9 cellular contexts compared by ENCODE assay signal in the genomic region with DNA sequence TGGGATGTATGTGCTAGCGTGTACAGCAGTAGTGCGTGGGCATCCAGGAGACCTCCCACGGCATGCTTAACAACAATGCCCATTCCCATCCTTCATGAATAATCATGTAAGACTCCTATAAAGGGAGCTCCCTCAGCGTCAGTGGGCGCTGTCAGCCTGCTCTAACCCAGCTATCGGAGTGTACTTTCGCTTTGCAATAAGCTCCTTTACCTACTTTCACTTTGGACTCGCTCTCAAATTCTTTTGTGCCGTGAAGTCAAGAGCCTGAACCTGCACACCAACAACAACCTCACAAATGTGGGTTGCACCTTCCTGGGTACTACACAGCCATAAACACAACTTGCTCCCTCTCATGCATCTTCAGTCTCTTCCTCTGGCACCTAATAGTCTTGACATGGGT.
DNase-seq lines count a peak whose midpoint lies in the region; ATAC-seq and TF ChIP-seq lines count a peak whose summit lies in the region.
"Had no signal": no experiment of that assay in that cellular context is flagged by ENCODE, and none has a peak within 500 bp of the region (broad histone marks: within the 10 kb centered on the region; RNA-seq: fewer than 3 reads in every experiment).

No MANE protein-coding gene starts in this region.

- intact Hi-C loops in uterus (cut with DNase I; ENCODE audit: low total_unique reads): no loop called here

- no peak for TF ChIP-seq CTCF in uterus (IDR thresholded peaks at IDR 0.05)

- H3K4me3 ChIP-seq in uterus: no peak overlapping the region

- H3K4me1 Mint-ChIP-seq in immature natural killer cell: peaks cover 14 to 17% of the 10 kb centered on the region in 2 donors

- DNase-seq in COLO829 (ENCODE audit: low spot score) (peak; percentile 19), M059J (ENCODE audit: low read depth) (peak; percentile 38), immature natural killer cell (peak in 2 of 3 donors; percentile 2 to 21), uterus (no peak), NCI-H146 (lab: John Stamatoyannopoulos, UW) (no peak)
- DNase-seq in activated CD4-positive, alpha-beta T cell treated with anti-CD3 and anti-CD28 coated beads, Interleukin-2, amount 50 U/mL, for 1 hour: peak; percentile 17

- H3K36me3 Mint-ChIP-seq in immature natural killer cell: no peaks in the 10 kb centered on the region

- no peak for TF ChIP-seq POLR2A in uterus (IDR thresholded peaks at IDR 0.05)

- H3K36me3 ChIP-seq in uterus: no peaks in the 10 kb centered on the region

- no peak overlapping the region for H3K27ac ChIP-seq in uterus

- H3K9me3 Mint-ChIP-seq in immature natural killer cell: peaks cover 0 to 3% (median 0%) of the 10 kb centered on the region in 6 donors
- H3K9me3 Mint-ChIP-seq: nephron had no signal

- no peak for ATAC-seq in GM18498 (IDR thresholded peaks at IDR 0.05; ENCODE audit: unreplicated experiment)
- no peak for ATAC-seq in GM19455 (IDR thresholded peaks at IDR 0.05; ENCODE audit: unreplicated experiment)

- H3K4me1 ChIP-seq in uterus: no peaks in the 10 kb centered on the region

- no peaks in the 10 kb centered on the region for H3K9me3 ChIP-seq in uterus

- no peaks in the 10 kb centered on the region for H3K27me3 ChIP-seq in uterus

- peak overlapping the region in 5 of 6 donors; percentile 4 to 74 (median 63) for H3K27ac Mint-ChIP-seq in immature natural killer cell
- H3K27ac Mint-ChIP-seq: nephron had no signal

- H3K27me3 Mint-ChIP-seq in immature natural killer cell (ENCODE audit: low read depth in 3 of 3): peaks cover 2 to 13% (median 12%) of the 10 kb centered on the region in 3 donors

- peak overlapping the region; percentile 68 to 82 (median 74) for H3K4me3 Mint-ChIP-seq in immature natural killer cell
- H3K4me3 Mint-ChIP-seq: nephron had no signal

Comparison
In these comparisons a context has a peak if more than half of its experiments do, and no peak if none do; other contexts are left out.
1. DNase-seq: peak in COLO829 (single experiment), M059J (single experiment), activated CD4-positive, alpha-beta T cell treated with anti-CD3 and anti-CD28 coated beads, Interleukin-2, amount 50 U/mL, for 1 hour (single experiment) and immature natural killer cell (2 of 3); none in uterus (0 of 2) and NCI-H146 (single experiment).